ENCODE assay signal across 15 cellular contexts in genomic region chr11:67435031-67435726, GRCh38. TPM values are rescaled to one million over a fixed set of nuclear protein-coding genes. Genes with fewer than 3 reads are reported as not detected.
DNase-seq lines count a peak whose midpoint lies in the region.
"Had no signal": no experiment of that assay in that cellular context is flagged by ENCODE, and none has a peak within 500 bp of the region (broad histone marks: within the 10 kb centered on the region; RNA-seq: fewer than 3 reads in every experiment).

No MANE protein-coding gene starts in this region.

- no peaks in the 10 kb centered on the region for H3K9me3 Mint-ChIP-seq in T-helper 1 cell treated with Interleukin-12 subunit alpha and Interleukin-12 subunit beta and Interleukin-4 antibody, amounts not matched to agents 30 μg/mL and 1 μg/mL, for 36 hours
- H3K9me3 Mint-ChIP-seq in activated T-helper 2 cell treated with anti-CD3 and anti-CD28 coated beads, Interferon-gamma antibody, Interleukin-2, Interleukin-4, amounts not matched to agents 10 μg/mL and 5 μg/mL and 100 μg/mL, durations not matched to agents 14 hours and 24 hours and 36 hours = no peaks in the 10 kb centered on the region
- H3K9me3 Mint-ChIP-seq: HFFc6 had no signal

- peaks cover 33% of the 10 kb centered on the region for H3K4me1 Mint-ChIP-seq in T-helper 1 cell treated with Interleukin-12 subunit alpha and Interleukin-12 subunit beta and Interleukin-4 antibody, amounts not matched to agents 30 μg/mL and 1 μg/mL, for 36 hours (ENCODE audit: low read depth)
- peaks cover 33% of the 10 kb centered on the region for H3K4me1 Mint-ChIP-seq in activated T-helper 2 cell treated with anti-CD3 and anti-CD28 coated beads, Interferon-gamma antibody, Interleukin-2, Interleukin-4, amounts not matched to agents 10 μg/mL and 5 μg/mL and 100 μg/mL, durations not matched to agents 14 hours and 24 hours and 36 hours (ENCODE audit: low read depth)

- H3K27me3 ChIP-seq in trophoblast cell (ENCODE audit: insufficient read depth, low read length) = no peaks in the 10 kb centered on the region
- H3K27me3 ChIP-seq: ovary had no signal

- H3K27ac ChIP-seq in KOPT-K1 (ENCODE audit: low read depth, low read length, poor library complexity, severe bottlenecking) (peak overlapping the region; percentile 100), trophoblast cell (ENCODE audit: low read depth, low read length) (peak overlapping the region; percentile 80)
- H3K27ac ChIP-seq: ovary had no signal

- no peak overlapping the region for H3K4me2 ChIP-seq in trophoblast cell (ENCODE audit: low read length)

- H2AK5ac ChIP-seq in trophoblast cell (ENCODE audit: low read length) = no peak overlapping the region

- no peak overlapping the region for H3K4me3 ChIP-seq in trophoblast cell (ENCODE audit: low read depth, low read length)
- H3K4me3 ChIP-seq: ovary had no signal

- no peak overlapping the region for H2AFZ ChIP-seq in trophoblast cell (ENCODE audit: insufficient read depth, low read length, poor library complexity)

- no peak overlapping the region for H4K8ac ChIP-seq in trophoblast cell (ENCODE audit: low read depth, low read length)

- no peak overlapping the region for H3K14ac ChIP-seq in trophoblast cell (ENCODE audit: low read length)

- H4K12ac ChIP-seq in trophoblast cell (ENCODE audit: low read depth, low read length) = no peak overlapping the region

- no peak overlapping the region for H3K9ac ChIP-seq in trophoblast cell (ENCODE audit: low read length)

- no peak overlapping the region for H3K18ac ChIP-seq in trophoblast cell (ENCODE audit: low read length)

- H3K27me3 Mint-ChIP-seq in T-helper 1 cell treated with Interleukin-12 subunit alpha and Interleukin-12 subunit beta and Interleukin-4 antibody, amounts not matched to agents 30 μg/mL and 1 μg/mL, for 36 hours (ENCODE audit: low read depth) = no peaks in the 10 kb centered on the region
- no peaks in the 10 kb centered on the region for H3K27me3 Mint-ChIP-seq in activated T-helper 2 cell treated with anti-CD3 and anti-CD28 coated beads, Interferon-gamma antibody, Interleukin-2, Interleukin-4, amounts not matched to agents 10 μg/mL and 5 μg/mL and 100 μg/mL, durations not matched to agents 14 hours and 24 hours and 36 hours (ENCODE audit: low read depth)

- no peak overlapping the region for H2BK120ac ChIP-seq in trophoblast cell (ENCODE audit: insufficient read depth, low read length, poor library complexity)

- H3K79me1 ChIP-seq in trophoblast cell (ENCODE audit: low read length) = peaks cover 9% of the 10 kb centered on the region

- H3K36me3 Mint-ChIP-seq in T-helper 1 cell treated with Interleukin-12 subunit alpha and Interleukin-12 subunit beta and Interleukin-4 antibody, amounts not matched to agents 30 μg/mL and 1 μg/mL, for 36 hours (ENCODE audit: low read depth) = peaks cover 44% of the 10 kb centered on the region
- H3K36me3 Mint-ChIP-seq in activated T-helper 2 cell treated with anti-CD3 and anti-CD28 coated beads, Interferon-gamma antibody, Interleukin-2, Interleukin-4, amounts not matched to agents 10 μg/mL and 5 μg/mL and 100 μg/mL, durations not matched to agents 14 hours and 24 hours and 36 hours (ENCODE audit: low read depth) = peaks cover 68% of the 10 kb centered on the region

- no peak overlapping the region for H2BK5ac ChIP-seq in trophoblast cell (ENCODE audit: low read depth, low read length, poor library complexity)

- no peak overlapping the region for H3K23ac ChIP-seq in trophoblast cell (ENCODE audit: low read length)

- H3K4me1 ChIP-seq in trophoblast cell (ENCODE audit: control insufficient read depth in 1 of 2, insufficient read depth in 2 of 2, low read length in 2 of 2) = peaks cover 12 to 24% of the 10 kb centered on the region in 2 experiments

- intact Hi-C loops in activated T-helper 2 cell treated with anti-CD3 and anti-CD28 coated beads, Interferon-gamma antibody, Interleukin-2, Interleukin-4, amounts not matched to agents 10 μg/mL and 5 μg/mL and 100 μg/mL, durations not matched to agents 14 hours and 24 hours and 36 hours (cut with micrococcal nuclease) = no loop called here

- peak overlapping the region; percentile 80 for H3K4me3 Mint-ChIP-seq in T-helper 1 cell treated with Interleukin-12 subunit alpha and Interleukin-12 subunit beta and Interleukin-4 antibody, amounts not matched to agents 30 μg/mL and 1 μg/mL, for 36 hours
- H3K4me3 Mint-ChIP-seq in activated T-helper 2 cell treated with anti-CD3 and anti-CD28 coated beads, Interferon-gamma antibody, Interleukin-2, Interleukin-4, amounts not matched to agents 10 μg/mL and 5 μg/mL and 100 μg/mL, durations not matched to agents 14 hours and 24 hours and 36 hours (ENCODE audit: low read depth) = peak overlapping the region; percentile 76
- H3K4me3 Mint-ChIP-seq: HFFc6 had no signal

- no peak overlapping the region for H2BK12ac ChIP-seq in trophoblast cell (ENCODE audit: low read length)

- no peak overlapping the region for H3K4ac ChIP-seq in trophoblast cell (ENCODE audit: low read depth, low read length)

- no CpG with 5 or more reads among the region's 26 CpGs for WGBS in trophoblast cell (ENCODE audit: extremely low coverage, insufficient coverage, insufficient read length)

- DNase-seq in T-helper 1 cell (no peak), trophoblast cell (no peak), HUDEP-2 (lab: John Stamatoyannopoulos, UW; ENCODE audit: unreplicated experiment in 76 of 76) (no peak), SK-N-DZ (ENCODE audit: low spot score) (no peak), NOMO-1 treated with dmso at 0.1 percent for 144 hours (lab: John Stamatoyannopoulos, UW; ENCODE audit: unreplicated experiment) (no peak)
- no peak for DNase-seq in activated T-helper 2 cell treated with anti-CD3 and anti-CD28 coated beads, Interferon-gamma antibody, Interleukin-2, Interleukin-4, amounts not matched to agents 10 μg/mL and 5 μg/mL and 100 μg/mL, durations not matched to agents 14 hours and 24 hours and 36 hours (ENCODE audit: low spot score)
- DNase-seq: 8988T, EL, HFFc6, islet precursor cell, NCI-H187, OCI-M1, ovary had no signal

- H4K91ac ChIP-seq in trophoblast cell (ENCODE audit: low read depth, low read length) = peak overlapping the region; percentile 49

- no peaks in the 10 kb centered on the region for H3K79me2 ChIP-seq in trophoblast cell (ENCODE audit: control insufficient read depth, insufficient read depth, low read length, poor library complexity)

- peak overlapping the region; percentile 41 for H3K27ac Mint-ChIP-seq in T-helper 1 cell treated with Interleukin-12 subunit alpha and Interleukin-12 subunit beta and Interleukin-4 antibody, amounts not matched to agents 30 μg/mL and 1 μg/mL, for 36 hours
- H3K27ac Mint-ChIP-seq in activated T-helper 2 cell treated with anti-CD3 and anti-CD28 coated beads, Interferon-gamma antibody, Interleukin-2, Interleukin-4, amounts not matched to agents 10 μg/mL and 5 μg/mL and 100 μg/mL, durations not matched to agents 14 hours and 24 hours and 36 hours = peak overlapping the region; percentile 63
- H3K27ac Mint-ChIP-seq: HFFc6 had no signal

- H3K36me3 ChIP-seq in KOPT-K1 (ENCODE audit: insufficient read depth, low read length) (peaks cover 60% of the 10 kb centered on the region), trophoblast cell (ENCODE audit: control insufficient read depth in 1 of 2, insufficient read depth in 2 of 2, low read length in 2 of 2) (peaks cover 77% of the 10 kb centered on the region in 2 experiments)
- H3K36me3 ChIP-seq: ovary had no signal

- H3K9me3 ChIP-seq in KOPT-K1 (ENCODE audit: insufficient read depth, low read length, poor library complexity, severe bottlenecking) (no peaks in the 10 kb centered on the region), trophoblast cell (ENCODE audit: insufficient read depth, low read depth, low read length) (no peaks in the 10 kb centered on the region)
- H3K9me3 ChIP-seq: ovary had no signal

RNA-seq across cellular contexts. Expression of gene PTPRCAP, which starts 2.3 kb away (rescaled TPM):
- total RNA-seq in activated T-helper 2 cell treated with anti-CD3 and anti-CD28 coated beads, Interferon-gamma antibody, Interleukin-2, Interleukin-4, amounts not matched to agents 10 μg/mL and 5 μg/mL and 100 μg/mL, durations not matched to agents 14 hours and 24 hours and 36 hours = 89.8 and 94.4 TPM in 2 replicates
- 0.22 and 0.33 TPM in 2 replicates for polyA plus RNA-seq in trophoblast cell (2013)
- polyA plus RNA-seq in SK-N-DZ (2014; cell fraction: cytosol; rRNA removed) = 1.8 TPM in 1 of 2 replicates, not detected in the other
- polyA plus RNA-seq in SK-N-DZ (2014; cell fraction: nucleus; rRNA removed) = 2.7 and 7.3 TPM in 2 replicates

RNA-seq across cellular contexts. Expression of gene RPS6KB2, which starts 6.9 kb away (rescaled TPM):
- 67.6 and 70.2 TPM in 2 replicates for total RNA-seq in activated T-helper 2 cell treated with anti-CD3 and anti-CD28 coated beads, Interferon-gamma antibody, Interleukin-2, Interleukin-4, amounts not matched to agents 10 μg/mL and 5 μg/mL and 100 μg/mL, durations not matched to agents 14 hours and 24 hours and 36 hours
- polyA plus RNA-seq in trophoblast cell (2013) = 44.6 and 46.2 TPM in 2 replicates
- 116 and 124 TPM in 2 replicates for polyA plus RNA-seq in SK-N-DZ (2014; cell fraction: cytosol; rRNA removed)
- polyA plus RNA-seq in SK-N-DZ (2014; cell fraction: nucleus; rRNA removed) = 201 and 220 TPM in 2 replicates

RNA-seq across cellular contexts. Expression of gene CORO1B, which starts 8.1 kb away (rescaled TPM):
- 177 and 186 TPM in 2 replicates for total RNA-seq in activated T-helper 2 cell treated with anti-CD3 and anti-CD28 coated beads, Interferon-gamma antibody, Interleukin-2, Interleukin-4, amounts not matched to agents 10 μg/mL and 5 μg/mL and 100 μg/mL, durations not matched to agents 14 hours and 24 hours and 36 hours
- polyA plus RNA-seq in trophoblast cell (2013) = 122 and 131 TPM in 2 replicates
- polyA plus RNA-seq in SK-N-DZ (2014; cell fraction: cytosol; rRNA removed) = 48.5 and 52.3 TPM in 2 replicates
- 71.9 and 84.5 TPM in 2 replicates for polyA plus RNA-seq in SK-N-DZ (2014; cell fraction: nucleus; rRNA removed)

RNA-seq across cellular contexts. Expression of gene GPR152, which starts 17.4 kb away (rescaled TPM):
- not detected in 2 replicates for total RNA-seq in activated T-helper 2 cell treated with anti-CD3 and anti-CD28 coated beads, Interferon-gamma antibody, Interleukin-2, Interleukin-4, amounts not matched to agents 10 μg/mL and 5 μg/mL and 100 μg/mL, durations not matched to agents 14 hours and 24 hours and 36 hours
- polyA plus RNA-seq in trophoblast cell (2013) = not detected in 2 replicates
- polyA plus RNA-seq in SK-N-DZ (2014; cell fraction: cytosol; rRNA removed) = not detected in 2 replicates
- polyA plus RNA-seq in SK-N-DZ (2014; cell fraction: nucleus; rRNA removed) = not detected in 2 replicates
- total RNA-seq: HFFc6 had no signal
- polyA plus RNA-seq: ovary had no signal

RNA-seq across cellular contexts. Expression of gene CARNS1, which starts 19.7 kb away (rescaled TPM):
- total RNA-seq in activated T-helper 2 cell treated with anti-CD3 and anti-CD28 coated beads, Interferon-gamma antibody, Interleukin-2, Interleukin-4, amounts not matched to agents 10 μg/mL and 5 μg/mL and 100 μg/mL, durations not matched to agents 14 hours and 24 hours and 36 hours = 0.51 and 0.68 TPM in 2 replicates
- polyA plus RNA-seq in trophoblast cell (2013) = 0.03 TPM in 2 replicates
- not detected in 2 replicates for polyA plus RNA-seq in SK-N-DZ (2014; cell fraction: cytosol; rRNA removed)
- polyA plus RNA-seq in SK-N-DZ (2014; cell fraction: nucleus; rRNA removed) = not detected in 2 replicates
